33 cellular contexts compared by ENCODE assay signal in genomic region chr20:1045860-1046418, GRCh38. TPM values are rescaled to one million over a fixed set of nuclear protein-coding genes. Genes with fewer than 3 reads are reported as not detected.
"Had no signal": no experiment of that assay in that cellular context is flagged by ENCODE, and none has a peak within 500 bp of the region (broad histone marks: within the 10 kb centered on the region; RNA-seq: fewer than 3 reads in every experiment).

No MANE protein-coding gene starts in this region.

- H3K4me1 ChIP-seq: ascending aorta, breast epithelium had no signal

- FAIRE-seq: frontal cortex had no signal

- H3K9me3 ChIP-seq: ascending aorta had no signal

- H3K4me1 Mint-ChIP-seq: activated B cell treated with CpG ODN at 0.5 μM for 24 hours; activated naive CD4-positive, alpha-beta T cell treated with anti-CD3 and anti-CD28 coated beads, Interleukin-2, amount 10 ng/mL, durations not matched to agents 7 days and 5 days; activated naive CD8-positive, alpha-beta T cell treated with anti-CD3 and anti-CD28 coated beads, Interleukin-2, amount 10 ng/mL, durations not matched to agents 7 days and 5 days; brain; central memory CD8-positive, alpha-beta T cell; endodermal cell; T-helper 17 cell had no signal

- H3K4me3 Mint-ChIP-seq: activated B cell treated with CpG ODN at 0.5 μM for 24 hours; activated CD8-positive, alpha-beta T cell treated with anti-CD3 and anti-CD28 coated beads for 36 hours; activated naive CD4-positive, alpha-beta T cell treated with anti-CD3 and anti-CD28 coated beads, Interleukin-2, amount 10 ng/mL, durations not matched to agents 7 days and 5 days; activated naive CD8-positive, alpha-beta T cell treated with anti-CD3 and anti-CD28 coated beads, Interleukin-2, amount 10 ng/mL, durations not matched to agents 7 days and 5 days; activated T-cell treated with anti-CD3 and anti-CD28 coated beads, Interleukin-2, amount 50 U/mL, for 24 hours; activated T-cell treated with anti-CD3 and anti-CD28 coated beads, Interleukin-2, amount 50 U/mL, for 72 hours; brain; central memory CD8-positive, alpha-beta T cell; dendritic cell treated with granulocyte-macrophage colony-stimulating factor and Interleukin-4, amounts not matched to agents 40 ng/mL and 50 ng/mL, for 4 days; endodermal cell; T-helper 17 cell; T-helper 2 cell treated with Interferon-gamma antibody and Interleukin-4, amounts not matched to agents 5 μg/mL and 100 μg/mL, for 36 hours had no signal

- H3K36me3 ChIP-seq: ascending aorta, breast epithelium, WERI-Rb-1 had no signal

- H3K27me3 Mint-ChIP-seq: activated B cell treated with CpG ODN at 0.5 μM for 24 hours; activated CD8-positive, alpha-beta T cell treated with anti-CD3 and anti-CD28 coated beads for 36 hours; activated naive CD4-positive, alpha-beta T cell treated with anti-CD3 and anti-CD28 coated beads, Interleukin-2, amount 10 ng/mL, durations not matched to agents 7 days and 5 days; activated T-cell treated with anti-CD3 and anti-CD28 coated beads, Interleukin-2, amount 50 U/mL, for 24 hours had no signal

- H3K9me3 Mint-ChIP-seq: activated B cell treated with CpG ODN at 0.5 μM for 24 hours; activated CD8-positive, alpha-beta T cell treated with anti-CD3 and anti-CD28 coated beads for 36 hours; activated naive CD4-positive, alpha-beta T cell treated with anti-CD3 and anti-CD28 coated beads, Interleukin-2, amount 10 ng/mL, durations not matched to agents 7 days and 5 days; activated naive CD4-positive, alpha-beta T cell treated with anti-CD3 and anti-CD28 coated beads, Interleukin-2, amount 50 U/mL, for 72 hours; activated naive CD8-positive, alpha-beta T cell treated with anti-CD3 and anti-CD28 coated beads, Interleukin-2, amount 10 ng/mL, durations not matched to agents 7 days and 5 days; activated T-cell treated with anti-CD3 and anti-CD28 coated beads, Interleukin-2, amount 50 U/mL, for 24 hours; activated T-cell treated with anti-CD3 and anti-CD28 coated beads, Interleukin-2, amount 50 U/mL, for 72 hours; central memory CD8-positive, alpha-beta T cell; endodermal cell; T-helper 2 cell treated with Interferon-gamma antibody and Interleukin-4, amounts not matched to agents 5 μg/mL and 100 μg/mL, for 36 hours had no signal

- H3K27ac Mint-ChIP-seq: activated B cell treated with CpG ODN at 0.5 μM for 24 hours; activated CD8-positive, alpha-beta T cell treated with anti-CD3 and anti-CD28 coated beads for 36 hours; activated naive CD4-positive, alpha-beta T cell treated with anti-CD3 and anti-CD28 coated beads, Interleukin-2, amount 10 ng/mL, durations not matched to agents 7 days and 5 days; activated naive CD4-positive, alpha-beta T cell treated with anti-CD3 and anti-CD28 coated beads, Interleukin-2, amount 50 U/mL, for 72 hours; activated naive CD8-positive, alpha-beta T cell treated with anti-CD3 and anti-CD28 coated beads, Interleukin-2, amount 10 ng/mL, durations not matched to agents 7 days and 5 days; activated T-cell treated with anti-CD3 and anti-CD28 coated beads, Interleukin-2, amount 50 U/mL, for 24 hours; activated T-cell treated with anti-CD3 and anti-CD28 coated beads, Interleukin-2, amount 50 U/mL, for 72 hours; brain; dendritic cell treated with granulocyte-macrophage colony-stimulating factor and Interleukin-4, amounts not matched to agents 40 ng/mL and 50 ng/mL, for 4 days; endodermal cell; T-helper 17 cell; T-helper 2 cell treated with Interferon-gamma antibody and Interleukin-4, amounts not matched to agents 5 μg/mL and 100 μg/mL, for 36 hours had no signal

- ATAC-seq: activated CD4-positive, CD25-positive, alpha-beta regulatory T cell treated with anti-CD3 and anti-CD28 coated beads, Interleukin-2, amount 50 U/mL, for 24 hours; activated CD8-positive, alpha-beta T cell treated with anti-CD3 and anti-CD28 coated beads for 36 hours; activated naive CD4-positive, alpha-beta T cell treated with anti-CD3 and anti-CD28 coated beads, Interleukin-2, amount 50 U/mL, for 72 hours; activated T-cell treated with anti-CD3 and anti-CD28 coated beads, Interleukin-2, amount 50 U/mL, for 72 hours; esophagus mucosa; T-helper 17 cell had no signal

- H3K36me3 Mint-ChIP-seq: activated naive CD4-positive, alpha-beta T cell treated with anti-CD3 and anti-CD28 coated beads, Interleukin-2, amount 10 ng/mL, durations not matched to agents 7 days and 5 days; activated naive CD4-positive, alpha-beta T cell treated with anti-CD3 and anti-CD28 coated beads, Interleukin-2, amount 50 U/mL, for 72 hours; activated naive CD8-positive, alpha-beta T cell treated with anti-CD3 and anti-CD28 coated beads, Interleukin-2, amount 10 ng/mL, durations not matched to agents 7 days and 5 days; brain had no signal

- H3K27ac ChIP-seq: ascending aorta, breast epithelium, coronary artery, dorsolateral prefrontal cortex, WERI-Rb-1 had no signal

- DNase-seq: activated B cell treated with CpG ODN at 0.5 μM for 24 hours; activated CD4-positive, alpha-beta T cell treated with anti-CD3 and anti-CD28 coated beads for 48 hours; activated CD4-positive, alpha-beta T cell treated with anti-CD3 and anti-CD28 coated beads, Interleukin-2, amount 50 U/mL, for 1 hour; activated CD4-positive, alpha-beta T cell treated with anti-CD3 and anti-CD28 coated beads, Interleukin-2, amount 50 U/mL, for 48 hours; activated CD8-positive, alpha-beta memory T cell treated with anti-CD3 and anti-CD28 coated beads for 24 hours; activated CD8-positive, alpha-beta T cell treated with anti-CD3 and anti-CD28 coated beads for 36 hours; activated gamma-delta T cell; activated naive CD4-positive, alpha-beta T cell; activated naive CD4-positive, alpha-beta T cell treated with anti-CD3 and anti-CD28 coated beads, Interleukin-2, amount 10 ng/mL, durations not matched to agents 7 days and 5 days; activated naive CD8-positive, alpha-beta T cell treated with anti-CD3 and anti-CD28 coated beads, Interleukin-2, amount 10 ng/mL, durations not matched to agents 7 days and 5 days; activated T-cell treated with anti-CD3 and anti-CD28 coated beads, Interleukin-2, amount 50 U/mL, for 24 hours; activated T-cell treated with anti-CD3 and anti-CD28 coated beads, Interleukin-2, amount 50 U/mL, for 72 hours; dorsolateral prefrontal cortex; effector memory CD4-positive, alpha-beta T cell; endodermal cell; foreskin fibroblast; head of caudate nucleus; T-helper 1 cell; T-helper 17 cell; T1000; WERI-Rb-1 had no signal

- H3K4me3 ChIP-seq: ascending aorta, breast epithelium, coronary artery, dorsolateral prefrontal cortex had no signal

- H3K27me3 ChIP-seq: ascending aorta, breast epithelium, dorsolateral prefrontal cortex had no signal

RNA-seq across cellular contexts. Expression of gene RSPO4, which starts 43.8 kb away (rescaled TPM):
- total RNA-seq: activated CD8-positive, alpha-beta T cell treated with anti-CD3 and anti-CD28 coated beads for 36 hours; activated naive CD4-positive, alpha-beta T cell treated with anti-CD3 and anti-CD28 coated beads, Interleukin-2, amount 50 U/mL, for 72 hours; breast epithelium; cardiac septum; esophagus mucosa; T-helper 17 cell had no signal
